25 cellular contexts compared by ENCODE assay signal in genomic region chr17:59506907-59507726, GRCh38. TPM values are rescaled to one million over a fixed set of nuclear protein-coding genes. Genes with fewer than 3 reads are reported as not detected.
A peak's percentile ranks its signal among the peaks of the same experiment; 100 is the strongest.
DNase-seq lines count a peak whose midpoint lies in the region; ATAC-seq, FAIRE-seq and TF ChIP-seq lines count a peak whose summit lies in the region.
"Had no signal": no experiment of that assay in that cellular context is flagged by ENCODE, and none has a peak within 500 bp of the region (broad histone marks: within the 10 kb centered on the region; RNA-seq: fewer than 3 reads in every experiment).

No MANE protein-coding gene starts in this region.

- H4K20me1 ChIP-seq in HepG2 (ENCODE audit: insufficient read depth, low read length) (no peaks in the 10 kb centered on the region), GM23338 (replicated peaks; ENCODE audit: insufficient read depth) (no peaks in the 10 kb centered on the region)

- TF ChIP-seq POLR2A in HepG2 (IDR thresholded peaks at IDR 0.05; ENCODE audit: insufficient read depth in 1 of 2, low read depth in 2 of 2, low read length in 2 of 2), result no peak

- peaks cover 4% of the 10 kb centered on the region; the same call in 2 of the 3 replicates for H3K4me1 Mint-ChIP-seq in GM23338
- H3K4me1 Mint-ChIP-seq: central memory CD8-positive, alpha-beta T cell had no signal

- in situ Hi-C loops in brain microvascular endothelial cell (cut with HindIII; ENCODE audit: low pct_ligation_motif_present, low sequenced_read_pairs) (no loop called here), HepG2 (cut with HindIII; ENCODE audit: extremely low pct_ligation_motif_present, low pct_unique_long_range_greater_than_20kb) (no loop called here)

- CTCF ChIA-PET in HepG2 (lab: Yijun Ruan, JAX; ENCODE audit: low intra/inter-chr PET ratio, low total read pairs), result no interaction called here

- TF ChIP-seq EP300 in HepG2 (IDR thresholded peaks at IDR 0.05; ENCODE audit: low read depth in 2 of 2, low read length in 2 of 2), result no peak
- no peak for TF ChIP-seq EP300 in HepG2 (CRISPR knock-in tag; IDR thresholded peaks at IDR 0.05; ENCODE audit: borderline replicate concordance)

- H3K4me3 ChIP-seq in right atrium auricular region (no peak overlapping the region), brain microvascular endothelial cell (ENCODE audit: low read depth, low read length) (no peak overlapping the region), HepG2 (replicated peaks in 1 of 3; ENCODE audit: insufficient read depth in 1 of 3, low read depth in 2 of 3, low read length in 3 of 3) (no peak overlapping the region), mucosa of descending colon (no peak overlapping the region), GM23338 (no peak overlapping the region)
- H3K4me3 ChIP-seq: lung, uterus had no signal

- no TSS peak for BruUV-seq in HepG2 (replicated peaks; lab: Mats Ljungman, UMichigan)

- H3K79me2 ChIP-seq in HepG2 (ENCODE audit: insufficient read depth, low read length), result no peaks in the 10 kb centered on the region
- no peaks in the 10 kb centered on the region for H3K79me2 ChIP-seq in GM23338 (replicated peaks; ENCODE audit: insufficient read depth)

- no peaks in the 10 kb centered on the region for H3K4me1 ChIP-seq in right atrium auricular region
- H3K4me1 ChIP-seq in HepG2 (ENCODE audit: insufficient read depth, low read length), result peaks cover 37% of the 10 kb centered on the region
- H3K4me1 ChIP-seq in mucosa of descending colon (ENCODE audit: low read depth), result peaks cover 12% of the 10 kb centered on the region
- H3K4me1 ChIP-seq in GM23338 (ENCODE audit: insufficient read depth), result no peaks in the 10 kb centered on the region
- H3K4me1 ChIP-seq: uterus had no signal

- no peak for TF ChIP-seq RAD21 in HepG2 (CRISPR knock-in tag; IDR thresholded peaks at IDR 0.05)

- no peak overlapping the region for H3K4me3 Mint-ChIP-seq in GM23338
- H3K4me3 Mint-ChIP-seq: activated naive CD8-positive, alpha-beta T cell; activated T-cell treated with anti-CD3 and anti-CD28 coated beads, Interleukin-2, amount 50 U/mL, for 24 hours; CD8-positive, alpha-beta T cell; central memory CD8-positive, alpha-beta T cell; natural killer cell treated with Interleukin-12 subunit alpha and Interleukin-12 subunit beta and Interleukin-15 and Interleukin-18, amount 100 ng/mL, for 72 hours had no signal

- H3K9me2 ChIP-seq in GM23338 (ENCODE audit: insufficient read depth), result peaks cover 3% of the 10 kb centered on the region

- H3K4me2 ChIP-seq in HepG2 (ENCODE audit: low read depth, low read length) (no peak overlapping the region), GM23338 (no peak overlapping the region)

- H3K27ac ChIP-seq in right atrium auricular region (no peak overlapping the region), brain microvascular endothelial cell (no peak overlapping the region), HepG2 (ENCODE audit: extremely low read length, insufficient read depth, low read length) (no peak overlapping the region), GM23338 (ENCODE audit: low read depth) (no peak overlapping the region)
- H3K27ac ChIP-seq: uterus had no signal

- H2AFZ ChIP-seq in HepG2 (ENCODE audit: low read length) (no peak overlapping the region), GM23338 (no peak overlapping the region)

- no peak overlapping the region for H3K9ac ChIP-seq in HepG2 (ENCODE audit: insufficient read depth, low read depth, low read length)

- no peaks in the 10 kb centered on the region for H3K9me3 ChIP-seq in right atrium auricular region
- H3K9me3 ChIP-seq in HepG2 (ENCODE audit: low read length), result no peaks in the 10 kb centered on the region
- H3K9me3 ChIP-seq in mucosa of descending colon, result no peaks in the 10 kb centered on the region
- H3K9me3 ChIP-seq: uterus had no signal

- no peaks in the 10 kb centered on the region for H3K36me3 Mint-ChIP-seq in GM23338 (ENCODE audit: low read depth)
- H3K36me3 Mint-ChIP-seq: CD8-positive, alpha-beta T cell; natural killer cell treated with Interleukin-12 subunit alpha and Interleukin-12 subunit beta and Interleukin-15 and Interleukin-18, amount 100 ng/mL, for 72 hours had no signal

- FAIRE-seq in HepG2 (lab: Jason Lieb, UNC) (no peak), urothelium cell line (lab: Jason Lieb, UNC) (peak; percentile 96)
- FAIRE-seq: A204.1, H1, TTC549 had no signal

- WGBS in HepG2 (ENCODE audit: low lambda C conversion rate), result 83% methylated on average over 9 of the region's 9 CpGs

- H3K27me3 ChIP-seq in right atrium auricular region, result no peaks in the 10 kb centered on the region
- H3K27me3 ChIP-seq in brain microvascular endothelial cell (replicated peaks), result no peaks in the 10 kb centered on the region
- no peaks in the 10 kb centered on the region for H3K27me3 ChIP-seq in HepG2 (ENCODE audit: control insufficient read depth in 1 of 2, insufficient read depth in 2 of 2, low read length in 2 of 2)
- no peaks in the 10 kb centered on the region for H3K27me3 ChIP-seq in GM23338 (ENCODE audit: insufficient read depth)
- H3K27me3 ChIP-seq: uterus had no signal

- H3K9me3 Mint-ChIP-seq in GM23338, result no peaks in the 10 kb centered on the region
- H3K9me3 Mint-ChIP-seq: activated T-cell treated with anti-CD3 and anti-CD28 coated beads, Interleukin-2, amount 50 U/mL, for 24 hours; CD8-positive, alpha-beta T cell; central memory CD8-positive, alpha-beta T cell; natural killer cell treated with Interleukin-12 subunit alpha and Interleukin-12 subunit beta and Interleukin-15 and Interleukin-18, amount 100 ng/mL, for 72 hours had no signal

- H3K27me3 Mint-ChIP-seq in GM23338 (ENCODE audit: insufficient read depth, low read depth, poor library complexity), result no peaks in the 10 kb centered on the region
- H3K27me3 Mint-ChIP-seq: activated naive CD8-positive, alpha-beta T cell; activated T-cell treated with anti-CD3 and anti-CD28 coated beads, Interleukin-2, amount 50 U/mL, for 24 hours; central memory CD8-positive, alpha-beta T cell; progenitor cell of endocrine pancreas had no signal

- peak; percentile 30 for DNase-seq in right atrium auricular region (ENCODE audit: low spot score)
- DNase-seq in left ventricle myocardium superior, result no peak
- peak; percentile 23 for DNase-seq in brain microvascular endothelial cell
- no peak for DNase-seq in HepG2 (ENCODE audit: low spot score)
- peak; percentile 52 for DNase-seq in urothelium cell line (ENCODE audit: low spot score)
- DNase-seq in mucosa of descending colon, result no peak
- DNase-seq in GM23338 (ENCODE audit: low spot score), result no peak
- DNase-seq in left colon, result no peak
- DNase-seq: activated CD4-positive, alpha-beta T cell treated with anti-CD3 and anti-CD28 coated beads, Interleukin-2, amount 50 U/mL, for 1 hour; activated T-cell treated with anti-CD3 and anti-CD28 coated beads, Interleukin-2, amount 50 U/mL, for 24 hours; CD8-positive, alpha-beta T cell; EL; MM.1S; NCI-H187 treated with DMSO at 0.1 percent for 48 hours; NCI-H510A; stimulated activated naive CD4-positive, alpha-beta T cell; uterus had no signal

- intact Hi-C loops in left ventricle myocardium superior (cut with micrococcal nuclease), result no loop called here
- intact Hi-C loops in HepG2 (cut with micrococcal nuclease; ENCODE audit: unreplicated experiment), result no loop called here
- intact Hi-C loops in mucosa of descending colon (cut with DNase I, micrococcal nuclease), result no loop called here
- intact Hi-C loops in left colon (cut with DNase I, micrococcal nuclease), result no loop called here

- no peak for TF ChIP-seq CTCF in right atrium auricular region (IDR thresholded peaks at IDR 0.05)
- no peak for TF ChIP-seq CTCF in brain microvascular endothelial cell (IDR thresholded peaks at IDR 0.05; ENCODE audit: low read depth, low read length, missing control alignments)
- no peak for TF ChIP-seq CTCF in HepG2 (CRISPR knock-in tag; IDR thresholded peaks at IDR 0.05)
- TF ChIP-seq CTCF in mucosa of descending colon (IDR thresholded peaks at IDR 0.05), result no peak
- no peak for TF ChIP-seq CTCF in GM23338 (conservative IDR thresholded peaks at IDR 0.05; ENCODE audit: low read depth in 2 of 2)

- ATAC-seq in left ventricle myocardium superior, result no peak
- no peak for ATAC-seq in HepG2
- ATAC-seq in mucosa of descending colon, result no peak
- ATAC-seq in GM23338, result no peak
- no peak for ATAC-seq in left colon
- ATAC-seq: CD8-positive, alpha-beta T cell; natural killer cell treated with Interleukin-12 subunit alpha and Interleukin-12 subunit beta and Interleukin-15 and Interleukin-18, amount 100 ng/mL, for 72 hours had no signal

- POLR2A ChIA-PET in HepG2 (lab: Yijun Ruan, JAX), result no interaction called here

- H3K36me3 ChIP-seq in right atrium auricular region, result no peaks in the 10 kb centered on the region
- H3K36me3 ChIP-seq in brain microvascular endothelial cell (replicated peaks), result no peaks in the 10 kb centered on the region
- H3K36me3 ChIP-seq in HepG2 (replicated peaks in 1 of 2; ENCODE audit: control insufficient read depth in 1 of 2, insufficient read depth in 2 of 2, low read length in 2 of 2), result no peaks in the 10 kb centered on the region
- H3K36me3 ChIP-seq in mucosa of descending colon (ENCODE audit: low read depth), result no peaks in the 10 kb centered on the region
- no peaks in the 10 kb centered on the region for H3K36me3 ChIP-seq in GM23338 (ENCODE audit: insufficient read depth)
- H3K36me3 ChIP-seq: uterus had no signal

- H3F3A ChIP-seq in GM23338 (replicated peaks; ENCODE audit: low read depth), result no peaks in the 10 kb centered on the region

- H3K27ac Mint-ChIP-seq in GM23338, result no peak overlapping the region
- H3K27ac Mint-ChIP-seq: activated naive CD8-positive, alpha-beta T cell; activated T-cell treated with anti-CD3 and anti-CD28 coated beads, Interleukin-2, amount 50 U/mL, for 24 hours; CD8-positive, alpha-beta T cell; natural killer cell treated with Interleukin-12 subunit alpha and Interleukin-12 subunit beta and Interleukin-15 and Interleukin-18, amount 100 ng/mL, for 72 hours; progenitor cell of endocrine pancreas had no signal

RNA-seq across cellular contexts. Expression of gene DHX40, which starts 58.3 kb away (rescaled TPM):
- total RNA-seq in right atrium auricular region (10 to 100 TPM; 22.1 to 22.7 TPM), left ventricle myocardium superior (20.9 TPM), HepG2 (2016; rRNA removed; fragmentation: Illumina TruSeq; extraction: Trizol) (37.0 and 62.6 TPM in 2 replicates), mucosa of descending colon (10 to 100 TPM; 18.1 to 27.8 (median 19.8) TPM), left colon (10 to 100 TPM; 14.1 to 19.6 TPM)
- 3.0 and 3.8 TPM in 2 replicates for total RNA-seq in HepG2 (2016; cell fraction: cytosol; rRNA removed; fragmentation: Illumina TruSeq; extraction: Trizol; ENCODE audit: low read depth)
- 34.6 and 66.1 TPM in 2 replicates for total RNA-seq in HepG2 (2016; cell fraction: insoluble cytoplasmic fraction; rRNA removed; fragmentation: Illumina TruSeq; extraction: Trizol)
- total RNA-seq in HepG2 (2016; cell fraction: membrane; rRNA removed; fragmentation: Illumina TruSeq; extraction: Trizol), result 8.0 and 9.8 TPM in 2 replicates
- total RNA-seq in HepG2 (2016; cell fraction: nucleus; rRNA removed; fragmentation: Illumina TruSeq; extraction: Trizol), result 19.3 and 21.1 TPM in 2 replicates
- polyA plus RNA-seq in HepG2 (2011; rRNA removed) (16.5 and 22.2 TPM in 2 replicates), GM23338 (2016; fragmentation: Nextera tagmentation; extraction: Ambion mirVana) (14.5 and 17.3 TPM in 2 replicates)
- polyA plus RNA-seq in HepG2 (2011; cell fraction: cytosol; rRNA removed), result 9.4 and 14.4 TPM in 2 replicates
- polyA plus RNA-seq in HepG2 (2011; cell fraction: nucleus; rRNA removed), result 6.9 and 8.2 TPM in 2 replicates
- polyA plus RNA-seq in HepG2 (2012), result 16.5 and 24.7 TPM in 2 replicates
- polyA plus RNA-seq in HepG2 (2016; cell fraction: cytosol; fragmentation: Illumina TruSeq; extraction: Trizol; ENCODE audit: low read depth), result 0.87 and 0.92 TPM in 2 replicates
- polyA plus RNA-seq in HepG2 (2016; cell fraction: insoluble cytoplasmic fraction; fragmentation: Illumina TruSeq; extraction: Trizol; ENCODE audit: low read depth), result 34.8 and 38.4 TPM in 2 replicates
- 3.0 and 3.4 TPM in 2 replicates for polyA plus RNA-seq in HepG2 (2016; cell fraction: membrane; fragmentation: Illumina TruSeq; extraction: Trizol; ENCODE audit: low read depth)
- polyA plus RNA-seq in HepG2 (2016; cell fraction: nucleus; fragmentation: Illumina TruSeq; extraction: Trizol; ENCODE audit: insufficient read depth, low read depth), result 17.5 and 18.6 TPM in 2 replicates
- 14.9 and 18.7 TPM in 2 replicates for polyA minus RNA-seq in HepG2 (2011; rRNA and poly(A)+ RNA removed; ENCODE audit: low replicate concordance)
- polyA minus RNA-seq in HepG2 (2011; cell fraction: cytosol; rRNA and poly(A)+ RNA removed), result 28.8 and 30.5 TPM in 2 replicates
- 27.0 and 27.4 TPM in 2 replicates for polyA minus RNA-seq in HepG2 (2011; cell fraction: nucleus; rRNA and poly(A)+ RNA removed)
- total RNA-seq in GM23338 (2014; rRNA removed; shearing (Covaris generic)), result 37.6 and 38.2 TPM in 2 replicates

Comparison
In these comparisons a context has a peak if more than half of its experiments do, and no peak if none do; other contexts are left out.
1. DNase-seq: peak in right atrium auricular region (single experiment), brain microvascular endothelial cell (single experiment) and urothelium cell line (single experiment); none in left ventricle myocardium superior (single experiment), HepG2 (single experiment), mucosa of descending colon (0 of 3), GM23338 (single experiment) and left colon (0 of 2).